ENCODE assay signal across 19 cellular contexts in genomic region chr4:1978741-1979476, GRCh38. TPM values are rescaled to one million over a fixed set of nuclear protein-coding genes. Genes with fewer than 3 reads are reported as not detected.
DNase-seq lines count a peak whose midpoint lies in the region; ATAC-seq and TF ChIP-seq lines count a peak whose summit lies in the region.
"Had no signal": no experiment of that assay in that cellular context is flagged by ENCODE, and none has a peak within 500 bp of the region (broad histone marks: within the 10 kb centered on the region; RNA-seq: fewer than 3 reads in every experiment).

No MANE protein-coding gene starts in this region.

- TF ChIP-seq CTCF in A673 (conservative IDR thresholded peaks at IDR 0.05; ENCODE audit: low read depth, low read length): no peak
- no peak for TF ChIP-seq CTCF in Calu3 (IDR thresholded peaks at IDR 0.05; ENCODE audit: unreplicated experiment)
- TF ChIP-seq CTCF in neural progenitor cell (IDR thresholded peaks at IDR 0.05): no peak

- peaks cover 7% of the 10 kb centered on the region for H3K4me1 ChIP-seq in A673 (ENCODE audit: insufficient read depth, low read length, poor library complexity, severe bottlenecking)
- H3K4me1 ChIP-seq in neural progenitor cell: no peaks in the 10 kb centered on the region

- ATAC-seq in activated naive CD8-positive, alpha-beta T cell treated with anti-CD3 and anti-CD28 coated beads, Interleukin-2, amount 50 U/mL, for 24 hours: no peak
- no peak for ATAC-seq in HG03457 (IDR thresholded peaks at IDR 0.05; ENCODE audit: unreplicated experiment)
- ATAC-seq: Right ventricle myocardium inferior had no signal

- H3K27ac ChIP-seq in A673 (ENCODE audit: low read depth, low read length, poor library complexity, severe bottlenecking) (peak overlapping the region; percentile 34), neural progenitor cell (peak overlapping the region; percentile 53)
- H3K27ac ChIP-seq: right atrium auricular region, vagina had no signal

- intact Hi-C loops in A673 (cut with micrococcal nuclease; ENCODE audit: unreplicated experiment): no loop called here
- intact Hi-C loops in Calu3 (cut with micrococcal nuclease; ENCODE audit: unreplicated experiment): no loop called here

- DNase-seq in A673 (ENCODE audit: low spot score): no peak
- no peak for DNase-seq in Calu3
- DNase-seq in activated naive CD8-positive, alpha-beta T cell treated with anti-CD3 and anti-CD28 coated beads, Interleukin-2, amount 50 U/mL, for 24 hours: no peak
- no peak for DNase-seq in neural progenitor cell (ENCODE audit: low spot score)
- DNase-seq in stimulated activated CD4-positive, alpha-beta T cell treated with anti-CD3 and anti-CD28 coated beads, Interleukin-12 subunit alpha, Interleukin-12 subunit beta, amount 100 ng/mL, for 4 hours: no peak
- DNase-seq in globus pallidus (ENCODE audit: low spot score): no peak
- DNase-seq: activated B cell treated with CpG ODN at 0.5 μM for 24 hours, HCEC 1CT, hypothalamus, KG1, mesenchymal stem cell, NCI-H1092, NCI-H2029 treated with DMSO at 0.1 percent for 48 hours, NCI-H510A had no signal

- H3K36me3 Mint-ChIP-seq in Calu3 (ENCODE audit: insufficient read depth, unreplicated experiment): peaks cover 61% of the 10 kb centered on the region
- H3K36me3 Mint-ChIP-seq in activated naive CD8-positive, alpha-beta T cell treated with anti-CD3 and anti-CD28 coated beads, Interleukin-2, amount 50 U/mL, for 24 hours (ENCODE audit: low read depth): peaks cover 54% of the 10 kb centered on the region
- peaks cover 34% of the 10 kb centered on the region for H3K36me3 Mint-ChIP-seq in neural progenitor cell

- H3K4me1 Mint-ChIP-seq in Calu3 (ENCODE audit: low read depth, unreplicated experiment) (no peaks in the 10 kb centered on the region), neural progenitor cell (no peaks in the 10 kb centered on the region)
- no peaks in the 10 kb centered on the region for H3K4me1 Mint-ChIP-seq in activated naive CD8-positive, alpha-beta T cell treated with anti-CD3 and anti-CD28 coated beads, Interleukin-2, amount 50 U/mL, for 24 hours
- H3K4me1 Mint-ChIP-seq: activated B cell treated with CpG ODN at 0.5 μM for 24 hours had no signal

- H3K79me2 ChIP-seq in neural progenitor cell (ENCODE audit: low read depth): no peaks in the 10 kb centered on the region

- H3K9me3 ChIP-seq in A673 (ENCODE audit: low read depth, low read length, poor library complexity, severe bottlenecking) (no peaks in the 10 kb centered on the region), neural progenitor cell (ENCODE audit: low read depth) (no peaks in the 10 kb centered on the region)
- H3K9me3 ChIP-seq: right atrium auricular region, vagina had no signal

- POLR2A ChIA-PET in A673 (lab: Charles Lee; ENCODE audit: low non-redundant PET): no interaction called here

- BruUV-seq in A673 (replicated peaks; lab: Mats Ljungman, UMichigan): TSS peak; percentile 47
- BruUV-seq in Calu3 (replicated peaks; lab: Mats Ljungman, UMichigan): TSS peak; percentile 29

- H3K27ac Mint-ChIP-seq in Calu3 (ENCODE audit: unreplicated experiment) (no peak overlapping the region), neural progenitor cell (peak overlapping the region; percentile 17)
- peak overlapping the region; percentile 56 for H3K27ac Mint-ChIP-seq in activated naive CD8-positive, alpha-beta T cell treated with anti-CD3 and anti-CD28 coated beads, Interleukin-2, amount 50 U/mL, for 24 hours
- H3K27ac Mint-ChIP-seq: T-helper 1 cell treated with Interleukin-12 subunit alpha and Interleukin-12 subunit beta and Interleukin-4 antibody, amounts not matched to agents 30 μg/mL and 1 μg/mL, for 36 hours had no signal

- H3K27me3 ChIP-seq in A673 (replicated peaks; ENCODE audit: insufficient read depth, low read depth, low read length, poor library complexity) (no peaks in the 10 kb centered on the region), neural progenitor cell (no peaks in the 10 kb centered on the region)
- H3K27me3 ChIP-seq: right atrium auricular region, vagina had no signal

- H3K27me3 Mint-ChIP-seq in Calu3 (ENCODE audit: unreplicated experiment): no peaks in the 10 kb centered on the region
- H3K27me3 Mint-ChIP-seq in activated naive CD8-positive, alpha-beta T cell treated with anti-CD3 and anti-CD28 coated beads, Interleukin-2, amount 50 U/mL, for 24 hours: no peaks in the 10 kb centered on the region
- H3K27me3 Mint-ChIP-seq in neural progenitor cell (ENCODE audit: insufficient read depth, low read depth): peaks cover 5% of the 10 kb centered on the region
- H3K27me3 Mint-ChIP-seq: activated B cell treated with CpG ODN at 0.5 μM for 24 hours had no signal

- no peak overlapping the region for H2AFZ ChIP-seq in neural progenitor cell (replicated peaks)

- no peak overlapping the region for H3K4me3 Mint-ChIP-seq in Calu3 (ENCODE audit: low read depth, unreplicated experiment)
- no peak overlapping the region for H3K4me3 Mint-ChIP-seq in activated naive CD8-positive, alpha-beta T cell treated with anti-CD3 and anti-CD28 coated beads, Interleukin-2, amount 50 U/mL, for 24 hours
- no peak overlapping the region for H3K4me3 Mint-ChIP-seq in neural progenitor cell
- H3K4me3 Mint-ChIP-seq: activated B cell treated with CpG ODN at 0.5 μM for 24 hours; T-helper 1 cell treated with Interleukin-12 subunit alpha and Interleukin-12 subunit beta and Interleukin-4 antibody, amounts not matched to agents 30 μg/mL and 1 μg/mL, for 36 hours had no signal

- no peaks in the 10 kb centered on the region for H3K9me3 Mint-ChIP-seq in Calu3 (ENCODE audit: low read depth, unreplicated experiment)
- no peaks in the 10 kb centered on the region for H3K9me3 Mint-ChIP-seq in activated naive CD8-positive, alpha-beta T cell treated with anti-CD3 and anti-CD28 coated beads, Interleukin-2, amount 50 U/mL, for 24 hours
- H3K9me3 Mint-ChIP-seq in neural progenitor cell: no peaks in the 10 kb centered on the region
- H3K9me3 Mint-ChIP-seq: activated B cell treated with CpG ODN at 0.5 μM for 24 hours; T-helper 1 cell treated with Interleukin-12 subunit alpha and Interleukin-12 subunit beta and Interleukin-4 antibody, amounts not matched to agents 30 μg/mL and 1 μg/mL, for 36 hours had no signal

- CTCF ChIA-PET in A673 (lab: Charles Lee): no interaction called here
- CTCF ChIA-PET in Calu3 (lab: Charles Lee): no interaction called here

- H3K36me3 ChIP-seq in A673 (ENCODE audit: insufficient read depth, low read length, poor library complexity, severe bottlenecking): peaks cover 98% of the 10 kb centered on the region
- peaks cover 3% of the 10 kb centered on the region for H3K36me3 ChIP-seq in neural progenitor cell

- peaks cover 32% of the 10 kb centered on the region for H4K20me1 ChIP-seq in neural progenitor cell (ENCODE audit: low read depth)

- H3K9ac ChIP-seq in neural progenitor cell: no peak overlapping the region

- peaks cover 49% of the 10 kb centered on the region for H3F3A ChIP-seq in neural progenitor cell (ENCODE audit: low read depth)

- H3K4me2 ChIP-seq in neural progenitor cell: no peak overlapping the region

- no peak overlapping the region for H3K4me3 ChIP-seq in A673 (ENCODE audit: low read depth, low read length, poor library complexity, severe bottlenecking)
- H3K4me3 ChIP-seq in neural progenitor cell: no peak overlapping the region
- H3K4me3 ChIP-seq: right atrium auricular region, vagina had no signal

RNA-seq across cellular contexts. Expression of gene NELFA, which starts 29.9 kb away (rescaled TPM):
- 58.3 and 59.3 TPM in 2 replicates for total RNA-seq in A673 (2021)
- 29.9 and 30.4 TPM in 2 replicates for total RNA-seq in Calu3 (2022)
- 18.0 and 50.3 TPM in 2 replicates for total RNA-seq in neural progenitor cell (ENCODE audit: low replicate concordance)
